Comparison of ENCODE assay signal across 7 cellular contexts in the genomic region with DNA sequence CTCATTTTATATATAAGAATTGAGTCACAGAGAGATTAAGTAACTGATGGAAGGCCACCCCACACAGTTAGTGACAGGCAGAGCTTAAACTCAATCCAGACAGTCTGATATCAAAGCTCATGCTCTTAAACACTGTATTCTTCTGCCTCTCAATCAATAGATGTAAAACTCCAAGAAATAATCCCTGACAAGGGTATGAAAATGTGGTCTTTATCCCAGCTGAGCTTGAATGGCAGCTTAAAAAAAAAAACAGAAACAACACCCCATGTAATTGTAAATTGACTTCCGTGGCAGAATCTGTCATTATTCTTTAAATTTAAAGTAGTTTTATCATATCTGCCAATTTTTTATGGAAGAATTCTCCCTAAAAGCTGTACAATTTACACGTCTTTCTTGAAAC.
"Had no signal": no experiment of that assay in that cellular context is flagged by ENCODE, and none has a peak within 500 bp of the region (broad histone marks: within the 10 kb centered on the region; RNA-seq: fewer than 3 reads in every experiment).

No MANE protein-coding gene starts in this region.

- H2AFZ ChIP-seq: GM23248 had no signal

- H3K4me1 ChIP-seq: HAP-1 had no signal

- H3K36me3 ChIP-seq: HAP-1 had no signal

- H3K4me3 ChIP-seq: GM23248, HAP-1 had no signal

- H3K9ac ChIP-seq: GM23248 had no signal

- H3K27ac ChIP-seq: HL-60 had no signal

- ATAC-seq: HCT116, HepG2 had no signal

- H3K9me3 ChIP-seq: HAP-1 had no signal

- DNase-seq: GOT3, H7 had no signal
